17 cellular contexts compared by ENCODE assay signal in the genomic region with DNA sequence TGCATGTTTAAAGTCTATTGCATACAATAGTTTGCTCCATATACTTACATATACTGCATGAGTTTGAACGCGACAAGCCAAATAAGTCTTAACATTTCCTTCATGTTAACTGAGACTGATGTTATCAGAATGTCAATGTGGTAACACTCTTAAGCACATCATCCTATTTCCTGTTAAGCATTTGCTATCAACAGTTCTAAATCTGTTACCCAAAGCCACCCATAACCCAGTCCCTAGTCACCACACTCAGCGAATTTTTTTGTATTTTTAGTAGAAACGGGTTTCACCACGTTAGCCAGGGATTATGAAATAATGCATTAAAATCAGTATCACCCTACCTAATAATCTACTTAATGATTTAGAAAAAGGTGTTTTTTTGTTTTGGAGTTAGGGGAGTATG. TPM values are rescaled to one million over a fixed set of nuclear protein-coding genes. Genes with fewer than 3 reads are reported as not detected.
DNase-seq lines count a peak whose midpoint lies in the region; ATAC-seq and TF ChIP-seq lines count a peak whose summit lies in the region.
"Had no signal": no experiment of that assay in that cellular context is flagged by ENCODE, and none has a peak within 500 bp of the region (broad histone marks: within the 10 kb centered on the region; RNA-seq: fewer than 3 reads in every experiment).

No MANE protein-coding gene starts in this region.

- no peak for DNase-seq in activated CD4-positive, CD25-positive, alpha-beta regulatory T cell treated with anti-CD3 and anti-CD28 coated beads, Interleukin-2, amount 50 U/mL, for 72 hours
- DNase-seq in activated T-helper 2 cell treated with anti-CD3 and anti-CD28 coated beads, Interferon-gamma antibody, Interleukin-2, Interleukin-4, amounts not matched to agents 10 μg/mL and 5 μg/mL and 100 μg/mL, durations not matched to agents 14 hours and 24 hours and 36 hours (ENCODE audit: low spot score), result no peak
- DNase-seq in natural killer cell (no peak), NCI-H1436 treated with DMSO at 0.1 percent for 48 hours (lab: John Stamatoyannopoulos, UW) (no peak), glomerular visceral epithelial cell (ENCODE audit: extremely low spot score) (no peak)
- DNase-seq: 8988T, endodermal cell, IMR-90, left lung, NCI-H1436, SK-N-SH, upper lobe of left lung had no signal

- peaks cover 99% of the 10 kb centered on the region for H3K36me3 ChIP-seq in Loucy (ENCODE audit: insufficient read depth, low read length)

- no peak overlapping the region for H3K9ac ChIP-seq in Loucy (ENCODE audit: low read depth, low read length, poor library complexity, severe bottlenecking)
- H3K9ac ChIP-seq: SK-N-SH had no signal

- peak overlapping the region; percentile 69 for H3K4me3 Mint-ChIP-seq in activated T-helper 2 cell treated with anti-CD3 and anti-CD28 coated beads, Interferon-gamma antibody, Interleukin-2, Interleukin-4, amounts not matched to agents 10 μg/mL and 5 μg/mL and 100 μg/mL, durations not matched to agents 14 hours and 24 hours and 36 hours (ENCODE audit: low read depth)
- H3K4me3 Mint-ChIP-seq in natural killer cell, result peak overlapping the region; percentile 88
- H3K4me3 Mint-ChIP-seq: endodermal cell had no signal

- peak overlapping the region; percentile 96 for H3K27ac Mint-ChIP-seq in activated T-helper 2 cell treated with anti-CD3 and anti-CD28 coated beads, Interferon-gamma antibody, Interleukin-2, Interleukin-4, amounts not matched to agents 10 μg/mL and 5 μg/mL and 100 μg/mL, durations not matched to agents 14 hours and 24 hours and 36 hours
- H3K27ac Mint-ChIP-seq in natural killer cell, result peak overlapping the region; percentile 90 to 94
- H3K27ac Mint-ChIP-seq: endodermal cell had no signal

- no peak overlapping the region for H2AFZ ChIP-seq in Loucy (ENCODE audit: low read length)

- H3K27me3 ChIP-seq in Loucy (ENCODE audit: insufficient read depth, low read length, poor library complexity, severe bottlenecking), result no peaks in the 10 kb centered on the region
- H3K27me3 ChIP-seq: left lung, upper lobe of left lung had no signal

- TF ChIP-seq CTCF in Loucy (conservative IDR thresholded peaks at IDR 0.05; ENCODE audit: low read length), result no peak
- TF ChIP-seq CTCF in natural killer cell (IDR thresholded peaks at IDR 0.05), result no peak

- H3K27me3 Mint-ChIP-seq in activated T-helper 2 cell treated with anti-CD3 and anti-CD28 coated beads, Interferon-gamma antibody, Interleukin-2, Interleukin-4, amounts not matched to agents 10 μg/mL and 5 μg/mL and 100 μg/mL, durations not matched to agents 14 hours and 24 hours and 36 hours (ENCODE audit: low read depth), result no peaks in the 10 kb centered on the region
- H3K27me3 Mint-ChIP-seq in natural killer cell (ENCODE audit: low read depth in 2 of 2), result no peaks in the 10 kb centered on the region

- H3K36me3 Mint-ChIP-seq in activated T-helper 2 cell treated with anti-CD3 and anti-CD28 coated beads, Interferon-gamma antibody, Interleukin-2, Interleukin-4, amounts not matched to agents 10 μg/mL and 5 μg/mL and 100 μg/mL, durations not matched to agents 14 hours and 24 hours and 36 hours (ENCODE audit: low read depth), result peaks cover 86% of the 10 kb centered on the region
- peaks cover 14% of the 10 kb centered on the region for H3K36me3 Mint-ChIP-seq in natural killer cell

- peak overlapping the region; percentile 4 for H3K4me2 ChIP-seq in Loucy (ENCODE audit: low read depth, low read length, poor library complexity, severe bottlenecking)
- H3K4me2 ChIP-seq: SK-N-SH had no signal

- no peaks in the 10 kb centered on the region for H3K9me3 Mint-ChIP-seq in activated T-helper 2 cell treated with anti-CD3 and anti-CD28 coated beads, Interferon-gamma antibody, Interleukin-2, Interleukin-4, amounts not matched to agents 10 μg/mL and 5 μg/mL and 100 μg/mL, durations not matched to agents 14 hours and 24 hours and 36 hours
- H3K9me3 Mint-ChIP-seq in natural killer cell, result no peaks in the 10 kb centered on the region
- H3K9me3 Mint-ChIP-seq: endodermal cell had no signal

- no peak overlapping the region for H3K4me3 ChIP-seq in Loucy (ENCODE audit: low read length, poor library complexity, severe bottlenecking)
- H3K4me3 ChIP-seq: left lung, upper lobe of left lung had no signal

- ATAC-seq in activated CD4-positive, CD25-positive, alpha-beta regulatory T cell treated with anti-CD3 and anti-CD28 coated beads, Interleukin-2, amount 50 U/mL, for 24 hours, result peak; percentile 72 to 73
- ATAC-seq in natural killer cell (peak; percentile 79 to 95 (median 86)), GM18520 (IDR thresholded peaks at IDR 0.05; ENCODE audit: unreplicated experiment) (no peak)
- ATAC-seq: left lung had no signal

- peaks cover 66% of the 10 kb centered on the region for H3K4me1 Mint-ChIP-seq in activated T-helper 2 cell treated with anti-CD3 and anti-CD28 coated beads, Interferon-gamma antibody, Interleukin-2, Interleukin-4, amounts not matched to agents 10 μg/mL and 5 μg/mL and 100 μg/mL, durations not matched to agents 14 hours and 24 hours and 36 hours (ENCODE audit: low read depth)
- peaks cover 60 to 65% of the 10 kb centered on the region in 2 donors for H3K4me1 Mint-ChIP-seq in natural killer cell

- H3K4me1 ChIP-seq in Loucy (ENCODE audit: insufficient read depth, low read length, poor library complexity, severe bottlenecking), result peaks cover 21% of the 10 kb centered on the region

- H3K9me3 ChIP-seq in Loucy (ENCODE audit: insufficient read depth, low read depth, low read length), result no peaks in the 10 kb centered on the region
- H3K9me3 ChIP-seq: left lung, SK-N-SH, upper lobe of left lung had no signal

- peaks cover 23% of the 10 kb centered on the region for H3F3A ChIP-seq in Loucy (ENCODE audit: low read depth)

- H3K9me2 ChIP-seq in Loucy (replicated peaks; ENCODE audit: low read depth, low read length), result no peaks in the 10 kb centered on the region
- H3K9me2 ChIP-seq: SK-N-SH had no signal

- H4K20me1 ChIP-seq in Loucy (ENCODE audit: insufficient read depth, low read length, poor library complexity, severe bottlenecking), result peaks cover 100% of the 10 kb centered on the region

- H3K79me2 ChIP-seq in Loucy (ENCODE audit: insufficient read depth, low read length), result peaks cover 100% of the 10 kb centered on the region

- intact Hi-C loops in activated T-helper 2 cell treated with anti-CD3 and anti-CD28 coated beads, Interferon-gamma antibody, Interleukin-2, Interleukin-4, amounts not matched to agents 10 μg/mL and 5 μg/mL and 100 μg/mL, durations not matched to agents 14 hours and 24 hours and 36 hours (cut with micrococcal nuclease), result loop anchor here (1.0 to 2.0 kb wide), 3 partner anchors 15 to 155 kb away; a partner anchor contains a TSS
- intact Hi-C loops in natural killer cell (cut with micrococcal nuclease), result loop anchor here (1.0 to 5.0 kb wide), 2 partner anchors 39 to 152 kb away; a partner anchor contains a TSS

RNA-seq across cellular contexts. Expression of a gene that starts 39.4 kb away (rescaled TPM):
- total RNA-seq in activated T-helper 2 cell treated with anti-CD3 and anti-CD28 coated beads, Interferon-gamma antibody, Interleukin-2, Interleukin-4, amounts not matched to agents 10 μg/mL and 5 μg/mL and 100 μg/mL, durations not matched to agents 14 hours and 24 hours and 36 hours, result 972 and 976 TPM in 2 replicates
- total RNA-seq in natural killer cell, result 100 to 1,000 TPM; 501 to 547 (median 515) TPM

RNA-seq across cellular contexts. Expression of a gene that starts 50.1 kb away (rescaled TPM):
- total RNA-seq in activated T-helper 2 cell treated with anti-CD3 and anti-CD28 coated beads, Interferon-gamma antibody, Interleukin-2, Interleukin-4, amounts not matched to agents 10 μg/mL and 5 μg/mL and 100 μg/mL, durations not matched to agents 14 hours and 24 hours and 36 hours, result not detected in 2 replicates
- under 1 TPM in 2 of 3 donors, not detected in 1; 0.68 to 0.85 TPM for total RNA-seq in natural killer cell
- total RNA-seq: cardiac septum, G401, IMR-90 had no signal
